15 cellular contexts compared by ENCODE assay signal in genomic region chr3:23734481-23734880, GRCh38.
DNase-seq lines count a peak whose midpoint lies in the region; ATAC-seq and TF ChIP-seq lines count a peak whose summit lies in the region.
"Had no signal": no experiment of that assay in that cellular context is flagged by ENCODE, and none has a peak within 500 bp of the region (broad histone marks: within the 10 kb centered on the region; RNA-seq: fewer than 3 reads in every experiment).

No MANE protein-coding gene starts in this region.

- H3K27me3 Mint-ChIP-seq in mesothelial cell of epicardium (ENCODE audit: low read depth) = no peaks in the 10 kb centered on the region

- intact Hi-C loops in left ventricle myocardium inferior (cut with micrococcal nuclease) = no loop called here
- intact Hi-C loops in left ventricle myocardium superior (cut with micrococcal nuclease) = no loop called here

- peaks cover 7% of the 10 kb centered on the region for H3K9me3 Mint-ChIP-seq in mesothelial cell of epicardium

- peaks cover 31% of the 10 kb centered on the region for H3K4me1 Mint-ChIP-seq in mesothelial cell of epicardium

- DNase-seq in left ventricle myocardium inferior = no peak
- DNase-seq in left ventricle myocardium superior = no peak
- DNase-seq in mesothelial cell of epicardium (ENCODE audit: low spot score in 2 of 2, unreplicated experiment in 2 of 2) = no peak
- DNase-seq in GM10248 (ENCODE audit: extremely low spot score) = no peak
- DNase-seq in GOT3 (lab: John Stamatoyannopoulos, UW) = no peak
- DNase-seq: 8988T; ACHN; CD4-positive, CD25-positive, alpha-beta regulatory T cell; DMS79; HCEC 1CT; IMR-90; KBM-7 had no signal

- no peaks in the 10 kb centered on the region for H3K36me3 Mint-ChIP-seq in mesothelial cell of epicardium
- H3K36me3 Mint-ChIP-seq: CD4-positive, CD25-positive, alpha-beta regulatory T cell had no signal

- H3K27ac ChIP-seq in left ventricle myocardium inferior (replicated peaks) = peak overlapping the region; percentile 27
- H3K27ac ChIP-seq in VCaP = peak overlapping the region; percentile 78
- H3K27ac ChIP-seq: BLaER1 treated with 17β-estradiol and CSF1 and Interleukin-3, amounts not matched to agents 10 nM and 100 nM had no signal

- no peaks in the 10 kb centered on the region for H3K27me3 ChIP-seq in left ventricle myocardium inferior (ENCODE audit: low read depth)
- H3K27me3 ChIP-seq: BLaER1 treated with 17β-estradiol and CSF1 and Interleukin-3, amounts not matched to agents 10 nM and 100 nM had no signal

- ATAC-seq in left ventricle myocardium superior (no peak), HG03135 (IDR thresholded peaks at IDR 0.05; ENCODE audit: unreplicated experiment) (no peak)

- peaks cover 33% of the 10 kb centered on the region for H3K4me1 ChIP-seq in left ventricle myocardium inferior

- H3K27ac Mint-ChIP-seq in mesothelial cell of epicardium = peak overlapping the region; percentile 44
- H3K27ac Mint-ChIP-seq: CD4-positive, CD25-positive, alpha-beta regulatory T cell had no signal

- CTCF ChIA-PET in GM10248 (lab: Yijun Ruan, JAX) = interaction anchor here (1.2 kb wide), 2 partner anchors 26 to 132 kb away, joined by 3 read pairs; no protein-coding TSS in a partner anchor

- no peak overlapping the region for H3K4me3 Mint-ChIP-seq in mesothelial cell of epicardium
- H3K4me3 Mint-ChIP-seq: CD4-positive, CD25-positive, alpha-beta regulatory T cell had no signal

- POLR2A ChIA-PET in GM10248 (lab: Yijun Ruan, JAX) = no interaction called here

- H3K4me3 ChIP-seq in left ventricle myocardium inferior = no peak overlapping the region
- H3K4me3 ChIP-seq: BLaER1 treated with 17β-estradiol and CSF1 and Interleukin-3, amounts not matched to agents 10 nM and 100 nM had no signal

- H3K36me3 ChIP-seq in left ventricle myocardium inferior = no peaks in the 10 kb centered on the region
- H3K36me3 ChIP-seq: BLaER1 treated with 17β-estradiol and CSF1 and Interleukin-3, amounts not matched to agents 10 nM and 100 nM had no signal

- no peaks in the 10 kb centered on the region for H3K9me3 ChIP-seq in left ventricle myocardium inferior (replicated peaks)
- H3K9me3 ChIP-seq: BLaER1 treated with 17β-estradiol and CSF1 and Interleukin-3, amounts not matched to agents 10 nM and 100 nM had no signal

- TF ChIP-seq CTCF in left ventricle myocardium inferior (IDR thresholded peaks at IDR 0.05; ENCODE audit: borderline replicate concordance) = no peak
- no peak for TF ChIP-seq CTCF in VCaP (conservative IDR thresholded peaks at IDR 0.05)
- no peak for TF ChIP-seq CTCF in mesothelial cell of epicardium (IDR thresholded peaks at IDR 0.05; ENCODE audit: unreplicated experiment)
- TF ChIP-seq CTCF in GM10248 (IDR thresholded peaks at IDR 0.05; ENCODE audit: control extremely low read depth, extremely low read depth, low read depth, missing control alignments) = no peak
